Comparison of ENCODE assay signal across 18 cellular contexts in genomic region chr4:94491322-94491721, GRCh38. TPM values are rescaled to one million over a fixed set of nuclear protein-coding genes. Genes with fewer than 3 reads are reported as not detected.
A peak's percentile ranks its signal among the peaks of the same experiment; 100 is the strongest.
DNase-seq lines count a peak whose midpoint lies in the region; ATAC-seq, FAIRE-seq and TF ChIP-seq lines count a peak whose summit lies in the region.
"Had no signal": no experiment of that assay in that cellular context is flagged by ENCODE, and none has a peak within 500 bp of the region (broad histone marks: within the 10 kb centered on the region; RNA-seq: fewer than 3 reads in every experiment).

No MANE protein-coding gene starts in this region.

- DNase-seq in EL (peak; percentile 74), RWPE1 (ENCODE audit: low spot score) (peak; percentile 44), endothelial cell of umbilical vein (ENCODE audit: low read depth, low spot score) (peak; percentile 42), osteoblast (ENCODE audit: insufficient read length, low spot score, missing footprints) (no peak), KG1 (lab: John Stamatoyannopoulos, UW) (no peak), suprapubic skin (ENCODE audit: low spot score in 2 of 2) (no peak), NCI-H128 (lab: John Stamatoyannopoulos, UW; ENCODE audit: unreplicated experiment) (no peak)
- DNase-seq: activated CD8-positive, alpha-beta T cell treated with anti-CD3 and anti-CD28 coated beads, Interleukin-2, amount 10 ng/mL, durations not matched to agents 7 days and 5 days; BE2C; body of pancreas; DMS79 treated with DMSO at 0.1 percent for 48 hours; endodermal cell; heart left ventricle; NCI-H2171 treated with DMSO at 0.1 percent for 48 hours; stimulated activated CD4-positive, alpha-beta T cell treated with anti-CD3 and anti-CD28 coated beads, Interleukin-12 subunit alpha, Interleukin-12 subunit beta, amount 100 ng/mL, for 4 hours had no signal

- FAIRE-seq in endothelial cell of umbilical vein (lab: Jason Lieb, UNC) = no peak
- FAIRE-seq: TTC549 had no signal

- TF ChIP-seq EP300 in suprapubic skin (IDR thresholded peaks at IDR 0.05) = no peak

- no peak overlapping the region for H2AFZ ChIP-seq in endothelial cell of umbilical vein (ENCODE audit: low read depth, low read length)
- no peak overlapping the region for H2AFZ ChIP-seq in osteoblast (ENCODE audit: low read length)
- H2AFZ ChIP-seq: parathyroid adenoma had no signal

- POLR2A ChIA-PET in RWPE1 (lab: Yijun Ruan, JAX; ENCODE audit: low non-redundant PET) = no interaction called here
- POLR2A ChIA-PET in endothelial cell of umbilical vein (lab: Charles Lee) = no interaction called here

- TF ChIP-seq CTCF in RWPE1 (conservative IDR thresholded peaks at IDR 0.05; ENCODE audit: low read depth) (no peak), endothelial cell of umbilical vein (IDR thresholded peaks at IDR 0.05; ENCODE audit: extremely low read depth in 1 of 2, insufficient read depth in 1 of 2, low read depth in 1 of 2, low read length in 2 of 2) (no peak), osteoblast (IDR thresholded peaks at IDR 0.05; ENCODE audit: extremely low read depth, low read depth, low read length) (no peak), suprapubic skin (IDR thresholded peaks at IDR 0.05) (no peak)

- peak overlapping the region; percentile 67 for H3K4me2 ChIP-seq in endothelial cell of umbilical vein (ENCODE audit: insufficient read depth, low read length)
- peak overlapping the region; percentile 66 for H3K4me2 ChIP-seq in osteoblast (ENCODE audit: insufficient read depth, low read length)

- H3K36me3 ChIP-seq in endothelial cell of umbilical vein (ENCODE audit: control insufficient read depth in 2 of 2, extremely low read depth in 1 of 2, insufficient read depth in 2 of 2, low read length in 2 of 2) (peaks cover 1 to 5% of the 10 kb centered on the region in 2 experiments), osteoblast (ENCODE audit: insufficient read depth, low read length) (peaks cover 16% of the 10 kb centered on the region), suprapubic skin (no peaks in the 10 kb centered on the region)

- no peak for ATAC-seq in HG02623 (IDR thresholded peaks at IDR 0.05; ENCODE audit: unreplicated experiment)
- ATAC-seq: activated CD8-positive, alpha-beta T cell treated with anti-CD3 and anti-CD28 coated beads, Interleukin-2, amount 10 ng/mL, durations not matched to agents 7 days and 5 days; body of pancreas; heart left ventricle had no signal

- TF ChIP-seq POLR2A in endothelial cell of umbilical vein (IDR thresholded peaks at IDR 0.05; ENCODE audit: low read depth, low read length) (no peak), suprapubic skin (IDR thresholded peaks at IDR 0.05) (no peak)

- H3K4me3 ChIP-seq in endothelial cell of umbilical vein (replicated peaks in 1 of 3; ENCODE audit: insufficient read depth in 1 of 3, low read depth in 1 of 3, low read length in 3 of 3) (no peak overlapping the region), osteoblast (ENCODE audit: insufficient read depth, low read length) (no peak overlapping the region), suprapubic skin (no peak overlapping the region)
- H3K4me3 ChIP-seq: body of pancreas, heart left ventricle had no signal

- 40% methylated on average over 2 of the region's 2 CpGs for WGBS in suprapubic skin

- peaks cover 85% of the 10 kb centered on the region for H3K79me2 ChIP-seq in endothelial cell of umbilical vein (ENCODE audit: control insufficient read depth, insufficient read depth, low read length)
- H3K79me2 ChIP-seq in osteoblast (ENCODE audit: insufficient read depth, low read length) = peaks cover 93% of the 10 kb centered on the region
- H3K79me2 ChIP-seq: parathyroid adenoma had no signal

- H3K9me3 ChIP-seq in endothelial cell of umbilical vein (replicated peaks; ENCODE audit: control insufficient read depth, insufficient read depth, low read length) (no peaks in the 10 kb centered on the region), osteoblast (ENCODE audit: low read depth, low read length) (no peaks in the 10 kb centered on the region), suprapubic skin (no peaks in the 10 kb centered on the region)
- H3K9me3 ChIP-seq: BE2C, body of pancreas, heart left ventricle had no signal

- no peaks in the 10 kb centered on the region for H3K27me3 ChIP-seq in endothelial cell of umbilical vein (ENCODE audit: control insufficient read depth in 2 of 2, insufficient read depth in 2 of 2, low read length in 2 of 2)
- H3K27me3 ChIP-seq in osteoblast (ENCODE audit: insufficient read depth, low read length) = no peaks in the 10 kb centered on the region
- H3K27me3 ChIP-seq in suprapubic skin = no peaks in the 10 kb centered on the region
- H3K27me3 ChIP-seq: BE2C, body of pancreas, heart left ventricle had no signal

- H3K9ac ChIP-seq in endothelial cell of umbilical vein (replicated peaks; ENCODE audit: extremely low read depth, insufficient read depth, low read length) = peak overlapping the region; percentile 18
- H3K9ac ChIP-seq: parathyroid adenoma had no signal

- BruUV-seq in endothelial cell of umbilical vein (replicated peaks; lab: Mats Ljungman, UMichigan) = no TSS peak

- H3K4me1 ChIP-seq in endothelial cell of umbilical vein (ENCODE audit: control insufficient read depth, extremely low read depth, insufficient read depth, low read length) (peaks cover 56% of the 10 kb centered on the region), osteoblast (ENCODE audit: insufficient read depth, low read length) (peaks cover 37% of the 10 kb centered on the region), suprapubic skin (peaks cover 24% of the 10 kb centered on the region)
- H3K4me1 ChIP-seq: parathyroid adenoma had no signal

- H3K9me1 ChIP-seq in endothelial cell of umbilical vein (replicated peaks; ENCODE audit: control insufficient read depth, extremely low read depth, insufficient read depth, low read length) = no peaks in the 10 kb centered on the region

- no peak overlapping the region for H3K27ac ChIP-seq in RWPE1
- H3K27ac ChIP-seq in endothelial cell of umbilical vein (ENCODE audit: insufficient read depth, low read depth, low read length) = peak overlapping the region; percentile 53
- H3K27ac ChIP-seq in osteoblast (ENCODE audit: low read depth, low read length) = peak overlapping the region; percentile 79
- no peak overlapping the region for H3K27ac ChIP-seq in suprapubic skin
- H3K27ac ChIP-seq: body of pancreas, parathyroid adenoma had no signal

- intact Hi-C loops in endothelial cell of umbilical vein (cut with micrococcal nuclease) = loop anchor here (2.0 kb wide), 1 partner anchor 79 kb away; no protein-coding TSS in a partner anchor

- H4K20me1 ChIP-seq in endothelial cell of umbilical vein (replicated peaks; ENCODE audit: control insufficient read depth, extremely low read depth, insufficient read depth, low read length) = peaks cover 5% of the 10 kb centered on the region
- H4K20me1 ChIP-seq in osteoblast (ENCODE audit: insufficient read depth, low read length) = peaks cover 26% of the 10 kb centered on the region

- dilution Hi-C loops in endothelial cell of umbilical vein (cut with MboI; ENCODE audit: extremely low pct_ligation_motif_present, low sequenced_read_pairs) = no loop called here

- CTCF ChIA-PET in RWPE1 (lab: Yijun Ruan, JAX) (no interaction called here), endothelial cell of umbilical vein (lab: Charles Lee) (interaction anchor here (1.0 kb wide), 1 partner anchor 84 kb away, joined by 4 read pairs; no protein-coding TSS in a partner anchor)

TF ChIP-seq in endothelial cell of umbilical vein, 7 proteins besides CTCF, POLR2A, EP300 and RAD21:
- TF ChIP-seq MAX (IDR thresholded peaks at IDR 0.05; ENCODE audit: insufficient read depth, insufficient read length) (no peak), GATA2 (IDR thresholded peaks at IDR 0.05; ENCODE audit: insufficient read depth, insufficient read length, low read depth, low read length) (peak; percentile 8), FOS (IDR thresholded peaks at IDR 0.05; ENCODE audit: borderline replicate concordance, insufficient read depth, low read length) (peak; percentile 20), POLR2AphosphoS5 (IDR thresholded peaks at IDR 0.05; ENCODE audit: insufficient read depth, low read depth, low read length) (no peak), MYC (IDR thresholded peaks at IDR 0.05; ENCODE audit: low read depth, low read length) (no peak), EZH2 (IDR thresholded peaks at IDR 0.05; ENCODE audit: borderline replicate concordance, low read depth, low read length, severe bottlenecking) (no peak), JUN (IDR thresholded peaks at IDR 0.05; ENCODE audit: borderline replicate concordance, insufficient read depth, insufficient read length, low read depth) (peak; percentile 2)

RNA-seq across cellular contexts. Expression of gene PDLIM5, which starts 39.6 kb away (rescaled TPM):
- total RNA-seq in endothelial cell of umbilical vein (310 and 323 TPM in 2 replicates), osteoblast (242 and 312 TPM in 2 replicates), suprapubic skin (100 to 1,000 TPM in 2 of 4 donors, 10 to 100 TPM in 2; 90.5 to 148 (median 115) TPM)
- 243 and 281 TPM in 2 replicates for polyA plus RNA-seq in endothelial cell of umbilical vein
- 235 and 259 TPM in 2 replicates for polyA plus RNA-seq in endothelial cell of umbilical vein (2011; cell fraction: cytosol; rRNA removed)
- polyA plus RNA-seq in endothelial cell of umbilical vein (2011; cell fraction: nucleus; rRNA removed) = 341 and 344 TPM in 2 replicates
- polyA plus RNA-seq in endothelial cell of umbilical vein (2012) = 152 and 183 TPM in 2 replicates
- polyA minus RNA-seq in endothelial cell of umbilical vein = 950 and 1,000 TPM in 2 replicates
- 25.4 TPM for polyA minus RNA-seq in endothelial cell of umbilical vein (2011; cell fraction: cytosol; rRNA and poly(A)+ RNA removed)
- polyA minus RNA-seq in endothelial cell of umbilical vein (2011; cell fraction: nucleus; rRNA and poly(A)+ RNA removed) = 1,523 and 1,740 TPM in 2 replicates

Comparison
In these comparisons a context has a peak if more than half of its experiments do, and no peak if none do; other contexts are left out.
1. DNase-seq: peak in EL (single experiment), RWPE1 (single experiment) and endothelial cell of umbilical vein (single experiment); none in osteoblast (single experiment), KG1 (single experiment), suprapubic skin (0 of 2) and NCI-H128 (single experiment).
2. H3K27ac ChIP-seq: peak in endothelial cell of umbilical vein (single experiment) and osteoblast (single experiment); none in RWPE1 (single experiment) and suprapubic skin (single experiment).